ENCODE assay signal across 13 cellular contexts in genomic region chr17:72123964-72124791, GRCh38. TPM values are rescaled to one million over a fixed set of nuclear protein-coding genes. Genes with fewer than 3 reads are reported as not detected.
A peak's percentile ranks its signal among the peaks of the same experiment; 100 is the strongest.
DNase-seq lines count a peak whose midpoint lies in the region; ATAC-seq and TF ChIP-seq lines count a peak whose summit lies in the region.
"Had no signal": no experiment of that assay in that cellular context is flagged by ENCODE, and none has a peak within 500 bp of the region (broad histone marks: within the 10 kb centered on the region; RNA-seq: fewer than 3 reads in every experiment).

No MANE protein-coding gene starts in this region.

- H4K91ac ChIP-seq in trophoblast cell (ENCODE audit: low read depth, low read length) = peak overlapping the region; percentile 29

- peaks cover 58% of the 10 kb centered on the region for H3K36me3 Mint-ChIP-seq in Caco-2 (ENCODE audit: insufficient read depth, unreplicated experiment)
- H3K36me3 Mint-ChIP-seq: CD8-positive, alpha-beta memory T cell had no signal

- H3K4me3 Mint-ChIP-seq in Caco-2 (ENCODE audit: unreplicated experiment) = peak overlapping the region; percentile 42
- H3K4me3 Mint-ChIP-seq: activated CD4-positive, alpha-beta T cell treated with anti-CD3 and anti-CD28 coated beads, Interleukin-2, amount 10 ng/mL, durations not matched to agents 24 days and 14 days; natural killer cell treated with Interleukin-12 subunit alpha and Interleukin-12 subunit beta and Interleukin-15 and Interleukin-18, amount 100 ng/mL, for 72 hours had no signal

- no peak overlapping the region for H3K4ac ChIP-seq in trophoblast cell (ENCODE audit: low read depth, low read length)

- no peak overlapping the region for H4K8ac ChIP-seq in trophoblast cell (ENCODE audit: low read depth, low read length)

- H2AFZ ChIP-seq in trophoblast cell (ENCODE audit: insufficient read depth, low read length, poor library complexity) = no peak overlapping the region

- CTCF ChIA-PET in Caco-2 (lab: Charles Lee) = no interaction called here

- no peak overlapping the region for H2BK5ac ChIP-seq in trophoblast cell (ENCODE audit: low read depth, low read length, poor library complexity)

- H3K27ac ChIP-seq in RWPE2 (ENCODE audit: poor library complexity, severe bottlenecking) = peak overlapping the region; percentile 73
- no peak overlapping the region for H3K27ac ChIP-seq in trophoblast cell (ENCODE audit: low read depth, low read length)
- no peak overlapping the region for H3K27ac ChIP-seq in gastroesophageal sphincter

- TF ChIP-seq CTCF in Caco-2 (IDR thresholded peaks at IDR 0.05; ENCODE audit: insufficient read depth in 1 of 2, low read depth in 1 of 2, low read length in 1 of 2, severe bottlenecking in 1 of 2, unreplicated experiment in 1 of 2) (no peak), RWPE2 (IDR thresholded peaks at IDR 0.05; ENCODE audit: poor library complexity, severe bottlenecking) (no peak), epithelial cell of proximal tubule (conservative IDR thresholded peaks at IDR 0.05; ENCODE audit: low read depth, low read length) (no peak), gastroesophageal sphincter (IDR thresholded peaks at IDR 0.05) (no peak)

- H3K27me3 Mint-ChIP-seq in Caco-2 (ENCODE audit: insufficient read depth, unreplicated experiment) = no peaks in the 10 kb centered on the region

- no peak for TF ChIP-seq EP300 in gastroesophageal sphincter (IDR thresholded peaks at IDR 0.05)

- H3K4me1 ChIP-seq in Caco-2 (peaks cover 21% of the 10 kb centered on the region), RWPE2 (ENCODE audit: insufficient read depth, poor library complexity, severe bottlenecking) (peaks cover 32% of the 10 kb centered on the region), trophoblast cell (ENCODE audit: control insufficient read depth in 1 of 2, insufficient read depth in 2 of 2, low read length in 2 of 2) (peaks cover 20 to 25% of the 10 kb centered on the region in 2 experiments), gastroesophageal sphincter (peaks cover 0 to 43% (median 18%) of the 10 kb centered on the region in 3 donors)

- no peak overlapping the region for H2BK12ac ChIP-seq in trophoblast cell (ENCODE audit: low read length)

- H4K12ac ChIP-seq in trophoblast cell (ENCODE audit: low read depth, low read length) = no peak overlapping the region

- peaks cover 19% of the 10 kb centered on the region for H3K4me1 Mint-ChIP-seq in Caco-2 (ENCODE audit: low read depth, unreplicated experiment)

- H3K23ac ChIP-seq in trophoblast cell (ENCODE audit: low read length) = no peak overlapping the region

- DNase-seq in Caco-2 (no peak), RWPE2 (ENCODE audit: low spot score) (peak; percentile 73), epithelial cell of proximal tubule (ENCODE audit: low read depth) (no peak), trophoblast cell (no peak), NK-92 (lab: John Stamatoyannopoulos, UW; ENCODE audit: unreplicated experiment) (no peak)
- DNase-seq: activated CD4-positive, alpha-beta T cell treated with anti-CD3 and anti-CD28 coated beads, Interleukin-2, amount 10 ng/mL, durations not matched to agents 24 days and 14 days; CD8-positive, alpha-beta memory T cell; NCI-H1105 treated with DMSO at 0.1 percent for 48 hours had no signal

- no CpG with 5 or more reads among the region's 38 CpGs for WGBS in trophoblast cell (ENCODE audit: extremely low coverage, insufficient coverage, insufficient read length)
- WGBS in gastroesophageal sphincter (ENCODE audit: low coverage in 1 of 2), 2 donors = 85 to 90% methylated on average over 10 to 12 of the region's 38 CpGs

- peak overlapping the region; percentile 64 for H2BK120ac ChIP-seq in trophoblast cell (ENCODE audit: insufficient read depth, low read length, poor library complexity)

- H3K79me1 ChIP-seq in trophoblast cell (ENCODE audit: low read length) = peaks cover 24% of the 10 kb centered on the region

- H2AK5ac ChIP-seq in trophoblast cell (ENCODE audit: low read length) = no peak overlapping the region

- H3K27ac Mint-ChIP-seq in Caco-2 (ENCODE audit: unreplicated experiment) = no peak overlapping the region
- H3K27ac Mint-ChIP-seq: activated CD4-positive, alpha-beta T cell treated with anti-CD3 and anti-CD28 coated beads, Interleukin-2, amount 10 ng/mL, durations not matched to agents 24 days and 14 days; CD8-positive, alpha-beta memory T cell; natural killer cell treated with Interleukin-12 subunit alpha and Interleukin-12 subunit beta and Interleukin-15 and Interleukin-18, amount 100 ng/mL, for 72 hours had no signal

- H3K36me3 ChIP-seq in Caco-2 (ENCODE audit: control insufficient read depth, insufficient read depth, low read length) (peaks cover 1% of the 10 kb centered on the region; the same call in 1 of the 2 replicates), RWPE2 (ENCODE audit: low read depth) (peaks cover 38% of the 10 kb centered on the region), trophoblast cell (ENCODE audit: control insufficient read depth in 1 of 2, insufficient read depth in 2 of 2, low read length in 2 of 2) (peaks cover 17 to 20% of the 10 kb centered on the region in 2 experiments), gastroesophageal sphincter (no peaks in the 10 kb centered on the region)

- H3K4me2 ChIP-seq in trophoblast cell (ENCODE audit: low read length) = peak overlapping the region; percentile 45

- H3K9me3 Mint-ChIP-seq in Caco-2 (ENCODE audit: unreplicated experiment) = no peaks in the 10 kb centered on the region
- H3K9me3 Mint-ChIP-seq: activated CD4-positive, alpha-beta T cell treated with anti-CD3 and anti-CD28 coated beads, Interleukin-2, amount 10 ng/mL, durations not matched to agents 24 days and 14 days had no signal

- no peak overlapping the region for H3K4me3 ChIP-seq in Caco-2 (ENCODE audit: low read depth, low read length)
- peak overlapping the region; percentile 95 for H3K4me3 ChIP-seq in RWPE2 (ENCODE audit: severe bottlenecking)
- H3K4me3 ChIP-seq in epithelial cell of proximal tubule (ENCODE audit: low read depth, low read length) = peak overlapping the region; percentile 16
- H3K4me3 ChIP-seq in trophoblast cell (ENCODE audit: low read depth, low read length) = peak overlapping the region; percentile 30
- H3K4me3 ChIP-seq in gastroesophageal sphincter = no peak overlapping the region

- intact Hi-C loops in Caco-2 (cut with micrococcal nuclease; ENCODE audit: unreplicated experiment) = loop anchor here (5.0 kb wide), 3 partner anchors 288 to 393 kb away; no protein-coding TSS in a partner anchor

- TF ChIP-seq POLR2A in gastroesophageal sphincter (IDR thresholded peaks at IDR 0.05) = no peak

- POLR2A ChIA-PET in Caco-2 (lab: Charles Lee) = no interaction called here

- H3K18ac ChIP-seq in trophoblast cell (ENCODE audit: low read length) = peak overlapping the region; percentile 85

- H3K9ac ChIP-seq in trophoblast cell (ENCODE audit: low read length) = no peak overlapping the region

- no TSS peak for BruUV-seq in Caco-2 (replicated peaks; lab: Mats Ljungman, UMichigan)

- no peak for ATAC-seq in RWPE2 (ENCODE audit: low read depth)
- no peak for ATAC-seq in HG03196 (IDR thresholded peaks at IDR 0.05; ENCODE audit: unreplicated experiment)
- no peak for ATAC-seq in HG03439 (IDR thresholded peaks at IDR 0.05; ENCODE audit: unreplicated experiment)
- ATAC-seq in gastroesophageal sphincter = no peak

- H3K9me3 ChIP-seq in Caco-2 (no peaks in the 10 kb centered on the region), RWPE2 (ENCODE audit: severe bottlenecking) (no peaks in the 10 kb centered on the region), trophoblast cell (ENCODE audit: insufficient read depth, low read depth, low read length) (no peaks in the 10 kb centered on the region), gastroesophageal sphincter (no peaks in the 10 kb centered on the region)

- H3K79me2 ChIP-seq in trophoblast cell (ENCODE audit: control insufficient read depth, insufficient read depth, low read length, poor library complexity) = peaks cover 18% of the 10 kb centered on the region

- no peak overlapping the region for H3K14ac ChIP-seq in trophoblast cell (ENCODE audit: low read length)

- H3K27me3 ChIP-seq in Caco-2 (replicated peaks; ENCODE audit: control insufficient read depth, insufficient read depth, low read length) = no peaks in the 10 kb centered on the region
- H3K27me3 ChIP-seq in RWPE2 (ENCODE audit: insufficient read depth, poor library complexity, severe bottlenecking) = no peaks in the 10 kb centered on the region
- no peaks in the 10 kb centered on the region for H3K27me3 ChIP-seq in trophoblast cell (ENCODE audit: insufficient read depth, low read length)
- H3K27me3 ChIP-seq in gastroesophageal sphincter = peaks cover 74% of the 10 kb centered on the region

RNA-seq across cellular contexts. Expression of gene SOX9, which starts 3.4 kb away (rescaled TPM):
- total RNA-seq in Caco-2 (2022) (46.2 and 51.5 TPM in 2 replicates), epithelial cell of proximal tubule (23.8 and 26.5 TPM in 2 replicates), gastroesophageal sphincter (1 to 10 TPM; 1.1 to 5.4 (median 2.5) TPM)
- polyA plus RNA-seq in trophoblast cell (2013) = 34.9 and 36.2 TPM in 2 replicates
- total RNA-seq: activated CD4-positive, alpha-beta T cell treated with anti-CD3 and anti-CD28 coated beads, Interleukin-2, amount 10 ng/mL, durations not matched to agents 24 days and 14 days; CD8-positive, alpha-beta memory T cell; natural killer cell treated with Interleukin-12 subunit alpha and Interleukin-12 subunit beta and Interleukin-15 and Interleukin-18, amount 100 ng/mL, for 72 hours; OCI-LY7 had no signal
- polyA plus RNA-seq: CD8-positive, alpha-beta memory T cell had no signal

Comparison
In these comparisons a context has a peak if more than half of its experiments do, and no peak if none do; other contexts are left out.
1. H3K4me3 ChIP-seq: peak in RWPE2 (single experiment), epithelial cell of proximal tubule (single experiment) and trophoblast cell (single experiment); none in Caco-2 (single experiment) and gastroesophageal sphincter (0 of 2).